Comparison of ENCODE assay signal across 12 cellular contexts in genomic region chr9:86856259-86856658, GRCh38.
"Had no signal": no experiment of that assay in that cellular context is flagged by ENCODE, and none has a peak within 500 bp of the region (broad histone marks: within the 10 kb centered on the region; RNA-seq: fewer than 3 reads in every experiment).

No MANE protein-coding gene starts in this region.

- H3K4me1 ChIP-seq: breast epithelium, parathyroid adenoma, testis had no signal

- H3K79me2 ChIP-seq: parathyroid adenoma had no signal

- H3K4me1 Mint-ChIP-seq: activated naive CD4-positive, alpha-beta T cell treated with anti-CD3 and anti-CD28 coated beads, Interleukin-2, amount 50 U/mL, for 24 hours; natural killer cell; stimulated activated naive CD8-positive, alpha-beta T cell treated with anti-CD3 and anti-CD28 coated beads, Interleukin-15, amount 100 ng/mL, for 72 hours had no signal

- H3K4me3 ChIP-seq: breast epithelium, testis had no signal

- H3K36me3 ChIP-seq: breast epithelium had no signal

- H3K27ac ChIP-seq: breast epithelium, parathyroid adenoma, testis had no signal

- H3K36me3 Mint-ChIP-seq: activated naive CD4-positive, alpha-beta T cell treated with anti-CD3 and anti-CD28 coated beads, Interleukin-2, amount 50 U/mL, for 24 hours; natural killer cell had no signal

- H3K9me3 ChIP-seq: breast epithelium, testis had no signal

- H3K27me3 ChIP-seq: breast epithelium, testis had no signal

- H3K27ac Mint-ChIP-seq: activated naive CD4-positive, alpha-beta T cell treated with anti-CD3 and anti-CD28 coated beads, Interleukin-2, amount 50 U/mL, for 24 hours; activated T-helper 2 cell treated with anti-CD3 and anti-CD28 coated beads, Interferon-gamma antibody, Interleukin-2, Interleukin-4, amounts not matched to agents 10 μg/mL and 5 μg/mL and 100 μg/mL, durations not matched to agents 14 hours and 24 hours and 36 hours; natural killer cell; stimulated activated naive CD8-positive, alpha-beta T cell treated with anti-CD3 and anti-CD28 coated beads, Interleukin-15, amount 100 ng/mL, for 72 hours had no signal

- ATAC-seq: natural killer cell; stimulated activated naive CD8-positive, alpha-beta T cell treated with anti-CD3 and anti-CD28 coated beads, Interleukin-15, amount 100 ng/mL, for 72 hours had no signal

- H2AFZ ChIP-seq: parathyroid adenoma had no signal

- DNase-seq: activated CD4-positive, alpha-beta T cell treated with anti-CD3 and anti-CD28 coated beads, Interleukin-2, amount 50 U/mL, for 1 hour; activated T-cell treated with anti-CD3 and anti-CD28 coated beads for 4 hours; effector CD4-positive, alpha-beta T cell; hippocampal formation; natural killer cell; stimulated activated CD4-positive, alpha-beta T cell treated with anti-CD3 and anti-CD28 coated beads, Interleukin-4, amount 100 ng/mL, for 4 hours; stimulated activated naive CD8-positive, alpha-beta T cell treated with anti-CD3 and anti-CD28 coated beads, Interleukin-15, amount 100 ng/mL, for 72 hours; testis had no signal

- H3K4me3 Mint-ChIP-seq: activated naive CD4-positive, alpha-beta T cell treated with anti-CD3 and anti-CD28 coated beads, Interleukin-2, amount 50 U/mL, for 24 hours; natural killer cell; stimulated activated naive CD8-positive, alpha-beta T cell treated with anti-CD3 and anti-CD28 coated beads, Interleukin-15, amount 100 ng/mL, for 72 hours had no signal

- H3K9me3 Mint-ChIP-seq: activated T-helper 2 cell treated with anti-CD3 and anti-CD28 coated beads, Interferon-gamma antibody, Interleukin-2, Interleukin-4, amounts not matched to agents 10 μg/mL and 5 μg/mL and 100 μg/mL, durations not matched to agents 14 hours and 24 hours and 36 hours had no signal
